ENCODE assay signal across 1 cellular context in genomic region chr9:129813661-129814060, GRCh38.
TF ChIP-seq lines count a peak whose summit lies in the region.

No MANE protein-coding gene starts in this region.

TF ChIP-seq in HEK293, 187 proteins besides CTCF, POLR2A, EP300 and RAD21 (continued from another document):
- TF ChIP-seq ZNF792 (tag by site-specific recombination; IDR thresholded peaks at IDR 0.05) (no peak), ZNF549 (tag by site-specific recombination; IDR thresholded peaks at IDR 0.05) (no peak)
